ENCODE assay signal across 26 cellular contexts in the genomic region with DNA sequence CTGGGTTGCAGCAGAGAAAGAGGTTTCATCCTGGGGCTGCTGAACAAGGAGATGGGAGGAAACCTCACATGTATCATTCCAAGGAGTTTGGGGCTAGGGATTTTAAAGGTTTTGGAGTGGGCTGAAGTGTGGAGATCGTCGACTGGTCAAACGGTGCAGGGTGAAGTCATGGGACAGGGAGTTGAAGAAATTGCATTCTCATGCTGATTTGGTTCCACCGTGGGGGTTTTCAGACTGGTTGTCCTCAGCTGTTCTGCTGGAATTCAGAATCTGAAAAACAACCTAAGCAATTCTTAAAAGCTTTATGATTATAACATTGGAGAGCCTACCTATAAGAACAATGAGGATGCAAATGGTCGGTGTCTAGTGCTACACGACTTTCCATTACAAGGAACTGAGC.
"Had no signal": no experiment of that assay in that cellular context is flagged by ENCODE, and none has a peak within 500 bp of the region (broad histone marks: within the 10 kb centered on the region; RNA-seq: fewer than 3 reads in every experiment).

No MANE protein-coding gene starts in this region.

- H3K36me3 ChIP-seq: gastroesophageal sphincter, stomach, suprapubic skin, tibial nerve had no signal

- H3K4me1 Mint-ChIP-seq: activated CD4-positive, alpha-beta T cell treated with anti-CD3 and anti-CD28 coated beads, Interleukin-2, amount 10 ng/mL, durations not matched to agents 7 days and 5 days; activated CD8-positive, alpha-beta memory T cell treated with anti-CD3 and anti-CD28 coated beads, Interleukin-2, amount 10 ng/mL, durations not matched to agents 7 days and 5 days; activated naive CD8-positive, alpha-beta T cell treated with anti-CD3 and anti-CD28 coated beads, Interleukin-2, amount 50 U/mL, for 24 hours; stimulated activated memory B cell treated with anti-CD40 and anti-IgM and Interleukin-4, amounts not matched to agents 10 μg/mL and 1 μg/mL and 100 μg/mL, for 72 hours had no signal

- H3K27me3 ChIP-seq: body of pancreas, gastroesophageal sphincter, stomach, suprapubic skin, tibial nerve had no signal

- DNase-seq: activated CD4-positive, alpha-beta T cell treated with anti-CD3 and anti-CD28 coated beads, Interleukin-2, amount 10 ng/mL, durations not matched to agents 7 days and 5 days; activated CD4-positive, CD25-positive, alpha-beta regulatory T cell treated with anti-CD3 and anti-CD28 coated beads, Interleukin-2, amount 50 U/mL, for 72 hours; activated CD8-positive, alpha-beta memory T cell treated with anti-CD3 and anti-CD28 coated beads, Interleukin-2, amount 10 ng/mL, durations not matched to agents 7 days and 5 days; activated CD8-positive, alpha-beta T cell treated with anti-CD3 and anti-CD28 coated beads for 36 hours; activated effector memory CD4-positive, alpha-beta T cell treated with anti-CD3 and anti-CD28 coated beads, Interleukin-2, amount 50 U/mL, for 16 hours; activated naive CD4-positive, alpha-beta T cell treated with anti-CD3 and anti-CD28 coated beads, Interleukin-2, amount 50 U/mL, for 16 hours; activated naive CD8-positive, alpha-beta T cell treated with anti-CD3 and anti-CD28 coated beads, Interleukin-2, amount 50 U/mL, for 24 hours; activated T-cell treated with anti-CD3 and anti-CD28 coated beads for 4 hours; body of pancreas; head of caudate nucleus; hypothalamus; left cardiac atrium; mesenchymal stem cell; naive B cell; posterior cingulate gyrus; stimulated activated CD4-positive, alpha-beta T cell treated with anti-CD3 and anti-CD28 coated beads, Interleukin-15, amount 100 ng/mL, for 24 hours; stomach had no signal

- ATAC-seq: activated CD8-positive, alpha-beta memory T cell treated with anti-CD3 and anti-CD28 coated beads, Interleukin-2, amount 10 ng/mL, durations not matched to agents 7 days and 5 days; activated CD8-positive, alpha-beta T cell treated with anti-CD3 and anti-CD28 coated beads for 36 hours; activated naive CD8-positive, alpha-beta T cell treated with anti-CD3 and anti-CD28 coated beads, Interleukin-2, amount 50 U/mL, for 24 hours; body of pancreas; gastroesophageal sphincter; left cardiac atrium; sciatic nerve; stimulated activated memory B cell treated with anti-CD40 and anti-IgM and Interleukin-4, amounts not matched to agents 10 μg/mL and 1 μg/mL and 100 μg/mL, for 72 hours had no signal

- H3K27ac Mint-ChIP-seq: activated CD4-positive, alpha-beta T cell treated with anti-CD3 and anti-CD28 coated beads, Interleukin-2, amount 10 ng/mL, durations not matched to agents 7 days and 5 days; activated CD8-positive, alpha-beta memory T cell treated with anti-CD3 and anti-CD28 coated beads, Interleukin-2, amount 10 ng/mL, durations not matched to agents 7 days and 5 days; activated CD8-positive, alpha-beta T cell treated with anti-CD3 and anti-CD28 coated beads for 36 hours; activated naive CD8-positive, alpha-beta T cell treated with anti-CD3 and anti-CD28 coated beads, Interleukin-2, amount 50 U/mL, for 24 hours; stimulated activated memory B cell treated with anti-CD40 and anti-IgM and Interleukin-4, amounts not matched to agents 10 μg/mL and 1 μg/mL and 100 μg/mL, for 72 hours had no signal

- H3K4me1 ChIP-seq: body of pancreas, gastroesophageal sphincter, stomach had no signal

- H3K9me3 ChIP-seq: body of pancreas, gastroesophageal sphincter, stomach, suprapubic skin, tibial nerve had no signal

- H3K36me3 Mint-ChIP-seq: activated CD8-positive, alpha-beta memory T cell treated with anti-CD3 and anti-CD28 coated beads, Interleukin-2, amount 10 ng/mL, durations not matched to agents 7 days and 5 days; naive B cell; stimulated activated memory B cell treated with anti-CD40 and anti-IgM and Interleukin-4, amounts not matched to agents 10 μg/mL and 1 μg/mL and 100 μg/mL, for 72 hours had no signal

- H3K4me3 ChIP-seq: body of pancreas, gastroesophageal sphincter, smooth muscle cell, stomach, suprapubic skin, tibial nerve had no signal

- H3K27ac ChIP-seq: body of pancreas, epithelial cell of prostate, gastroesophageal sphincter, stomach, suprapubic skin, tibial nerve, VCaP had no signal

- H3K4me3 Mint-ChIP-seq: activated CD4-positive, alpha-beta T cell treated with anti-CD3 and anti-CD28 coated beads, Interleukin-2, amount 10 ng/mL, durations not matched to agents 7 days and 5 days; activated CD8-positive, alpha-beta memory T cell treated with anti-CD3 and anti-CD28 coated beads, Interleukin-2, amount 10 ng/mL, durations not matched to agents 7 days and 5 days; activated CD8-positive, alpha-beta T cell treated with anti-CD3 and anti-CD28 coated beads for 36 hours; activated naive CD8-positive, alpha-beta T cell treated with anti-CD3 and anti-CD28 coated beads, Interleukin-2, amount 50 U/mL, for 24 hours; naive B cell; neural crest cell; stimulated activated memory B cell treated with anti-CD40 and anti-IgM and Interleukin-4, amounts not matched to agents 10 μg/mL and 1 μg/mL and 100 μg/mL, for 72 hours had no signal

- H3K9me3 Mint-ChIP-seq: activated CD4-positive, alpha-beta T cell treated with anti-CD3 and anti-CD28 coated beads, Interleukin-2, amount 10 ng/mL, durations not matched to agents 7 days and 5 days; activated CD8-positive, alpha-beta T cell treated with anti-CD3 and anti-CD28 coated beads for 36 hours; activated naive CD8-positive, alpha-beta T cell treated with anti-CD3 and anti-CD28 coated beads, Interleukin-2, amount 50 U/mL, for 24 hours; naive B cell; neural crest cell; stimulated activated memory B cell treated with anti-CD40 and anti-IgM and Interleukin-4, amounts not matched to agents 10 μg/mL and 1 μg/mL and 100 μg/mL, for 72 hours had no signal
